ENCODE assay signal across 22 cellular contexts in genomic region chr10:51985326-51985725, GRCh38.
DNase-seq lines count a peak whose midpoint lies in the region; ATAC-seq, FAIRE-seq and TF ChIP-seq lines count a peak whose summit lies in the region.
"Had no signal": no experiment of that assay in that cellular context is flagged by ENCODE, and none has a peak within 500 bp of the region (broad histone marks: within the 10 kb centered on the region; RNA-seq: fewer than 3 reads in every experiment).

No MANE protein-coding gene starts in this region.

- DNase-seq in AG10803 (ENCODE audit: low read depth) (peak; percentile 51), fibroblast of peridontal ligament (ENCODE audit: extremely low read depth) (peak; percentile 24), NCI-H1048 (lab: John Stamatoyannopoulos, UW) (no peak), NAMALWA (ENCODE audit: low spot score) (no peak)
- no peak for DNase-seq in activated CD4-positive, alpha-beta T cell treated with anti-CD3 and anti-CD28 coated beads, Interleukin-2, amount 50 U/mL, for 48 hours
- DNase-seq: 8988T; ACHN; Caco-2; CD4-positive, CD25-positive, alpha-beta regulatory T cell; CD8-positive, alpha-beta T cell; DMS153; DND-41; GM23248; H7; HCEC 1CT had no signal

- no peak overlapping the region for H3K4me3 ChIP-seq in AG10803 (ENCODE audit: low read length)
- H3K4me3 ChIP-seq: A549, BLaER1, GM23248 had no signal

- no peak for TF ChIP-seq CTCF in AG10803 (conservative IDR thresholded peaks at IDR 0.05; ENCODE audit: low read length)

- ATAC-seq in GM21619 (IDR thresholded peaks at IDR 0.05; ENCODE audit: unreplicated experiment) = no peak
- ATAC-seq: A549; CD8-positive, alpha-beta T cell had no signal

- FAIRE-seq in endometrium (lab: Jason Lieb, UNC) = peak; percentile 21
- FAIRE-seq: A549, G401.6, GM12892, H1 had no signal

Comparison
In these comparisons a context has a peak if more than half of its experiments do, and no peak if none do; other contexts are left out.
1. DNase-seq: peak in AG10803 (single experiment) and fibroblast of peridontal ligament (single experiment); none in activated CD4-positive, alpha-beta T cell treated with anti-CD3 and anti-CD28 coated beads, Interleukin-2, amount 50 U/mL, for 48 hours (0 of 2), NCI-H1048 (single experiment) and NAMALWA (single experiment).